Comparison of ENCODE assay signal across 8 cellular contexts in the genomic region with DNA sequence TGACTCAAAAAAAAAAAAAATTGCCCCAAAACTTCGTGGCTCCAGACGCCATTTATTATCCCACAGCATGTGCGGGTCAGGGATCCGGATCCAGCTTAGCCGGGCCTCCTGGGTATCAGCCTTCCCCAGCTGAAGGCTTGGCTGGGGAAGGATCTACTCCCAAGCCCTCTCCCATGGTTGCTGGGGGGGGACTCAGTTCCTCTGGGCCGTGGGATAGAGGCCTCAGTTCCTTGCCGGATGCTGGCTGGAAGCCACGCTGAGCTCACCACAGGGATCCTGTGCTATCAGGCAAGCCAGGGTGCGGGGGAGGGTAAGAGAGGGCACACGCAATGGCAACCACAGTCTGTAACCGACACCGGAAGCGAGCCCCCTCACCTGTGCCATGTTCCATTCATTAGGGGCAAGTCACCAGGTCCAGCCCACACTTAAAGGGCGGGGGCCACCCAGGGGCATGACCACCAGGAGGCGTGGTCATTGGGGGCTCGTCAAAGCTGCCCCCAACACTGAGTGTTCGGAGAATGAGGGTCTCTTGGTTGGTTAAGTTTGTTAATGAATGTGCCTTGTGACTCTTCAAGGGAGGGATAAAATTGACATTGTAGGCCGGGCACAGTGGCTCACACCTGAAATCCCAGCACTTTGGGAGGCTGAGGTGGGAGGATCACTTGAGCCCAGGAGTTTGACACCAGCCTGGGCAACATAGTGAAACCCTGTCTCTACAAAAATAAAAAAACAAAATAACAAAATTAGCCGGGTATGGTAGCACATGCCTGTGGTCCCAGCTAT.
A peak's percentile ranks its signal among the peaks of the same experiment; 100 is the strongest.
DNase-seq lines count a peak whose midpoint lies in the region; TF ChIP-seq lines count a peak whose summit lies in the region.
"Had no signal": no experiment of that assay in that cellular context is flagged by ENCODE, and none has a peak within 500 bp of the region (broad histone marks: within the 10 kb centered on the region; RNA-seq: fewer than 3 reads in every experiment).

No MANE protein-coding gene starts in this region.

- TF ChIP-seq POLR2A in erythroblast (IDR thresholded peaks at IDR 0.05; ENCODE audit: low read length): no peak

- DNase-seq in DMS153 treated with DMSO at 0.1 percent for 48 hours (lab: John Stamatoyannopoulos, UW; ENCODE audit: unreplicated experiment) (peak; percentile 62), M059J (ENCODE audit: low read depth) (peak; percentile 59), erythroblast (lab: John Stamatoyannopoulos, UW) (peak; percentile 46 to 51), posterior vena cava (ENCODE audit: low spot score) (peak; percentile 75), middle frontal gyrus (ENCODE audit: extremely low spot score, low spot score) (no peak), 8988T (no peak), hippocampal formation (lab: John Stamatoyannopoulos, UW) (no peak)
- DNase-seq: NCI-H2081 treated with DMSO at 0.1 percent for 48 hours had no signal

- intact Hi-C loops in posterior vena cava (cut with DNase I): no loop called here

Comparison
In these comparisons a context has a peak if more than half of its experiments do, and no peak if none do; other contexts are left out.
1. DNase-seq: peak in DMS153 treated with DMSO at 0.1 percent for 48 hours (single experiment), M059J (single experiment), erythroblast (2 of 2) and posterior vena cava (single experiment); none in middle frontal gyrus (single experiment), 8988T (single experiment) and hippocampal formation (0 of 2).